10 cellular contexts compared by ENCODE assay signal in genomic region chr15:80234883-80235282, GRCh38. TPM values are rescaled to one million over a fixed set of nuclear protein-coding genes. Genes with fewer than 3 reads are reported as not detected.
A peak's percentile ranks its signal among the peaks of the same experiment; 100 is the strongest.
DNase-seq lines count a peak whose midpoint lies in the region; ATAC-seq, FAIRE-seq and TF ChIP-seq lines count a peak whose summit lies in the region.
"Had no signal": no experiment of that assay in that cellular context is flagged by ENCODE, and none has a peak within 500 bp of the region (broad histone marks: within the 10 kb centered on the region; RNA-seq: fewer than 3 reads in every experiment).

No MANE protein-coding gene starts in this region.

- ATAC-seq in heart right ventricle (no peak), HepG2 (peak; percentile 78), upper lobe of right lung (peak; percentile 76), GM19351 (IDR thresholded peaks at IDR 0.05; ENCODE audit: unreplicated experiment) (no peak)
- no peak for ATAC-seq in activated naive CD8-positive, alpha-beta T cell treated with anti-CD3 and anti-CD28 coated beads, Interleukin-2, amount 10 ng/mL, durations not matched to agents 7 days and 5 days (ENCODE audit: low read depth)

- H3F3A ChIP-seq in PC-9 (ENCODE audit: insufficient read depth, low read depth): no peaks in the 10 kb centered on the region

- no peak overlapping the region for H3K4me2 ChIP-seq in PC-9
- H3K4me2 ChIP-seq in HepG2 (ENCODE audit: low read depth, low read length): no peak overlapping the region

- no peak overlapping the region for H3K27ac Mint-ChIP-seq in activated naive CD8-positive, alpha-beta T cell treated with anti-CD3 and anti-CD28 coated beads, Interleukin-2, amount 10 ng/mL, durations not matched to agents 7 days and 5 days

- TF ChIP-seq CTCF in heart right ventricle (IDR thresholded peaks at IDR 0.05) (peak in 7 of 9 donors; percentile 16 to 48 (median 25)), PC-9 (conservative IDR thresholded peaks at IDR 0.05) (peak; percentile 66), HepG2 (CRISPR knock-in tag; IDR thresholded peaks at IDR 0.05) (peak; percentile 74), upper lobe of right lung (IDR thresholded peaks at IDR 0.05) (peak; percentile 43)

- in situ Hi-C loops in HepG2 (cut with HindIII; ENCODE audit: extremely low pct_ligation_motif_present, low pct_unique_long_range_greater_than_20kb): no loop called here

- no peaks in the 10 kb centered on the region for H3K36me3 Mint-ChIP-seq in activated naive CD8-positive, alpha-beta T cell treated with anti-CD3 and anti-CD28 coated beads, Interleukin-2, amount 10 ng/mL, durations not matched to agents 7 days and 5 days

- TF ChIP-seq EP300 in HepG2 (IDR thresholded peaks at IDR 0.05; ENCODE audit: low read depth in 2 of 2, low read length in 2 of 2): no peak
- no peak for TF ChIP-seq EP300 in HepG2 (CRISPR knock-in tag; IDR thresholded peaks at IDR 0.05; ENCODE audit: borderline replicate concordance)

- intact Hi-C loops in heart right ventricle (cut with DNase I) (no loop called here), cardiac septum (cut with DNase I) (no loop called here), PC-9 (cut with micrococcal nuclease; ENCODE audit: unreplicated experiment) (no loop called here), HepG2 (cut with micrococcal nuclease; ENCODE audit: unreplicated experiment) (no loop called here), upper lobe of right lung (cut with DNase I) (no loop called here)

- TF ChIP-seq POLR2A in HepG2 (IDR thresholded peaks at IDR 0.05; ENCODE audit: insufficient read depth in 1 of 2, low read depth in 2 of 2, low read length in 2 of 2): no peak

- H3K27ac ChIP-seq in heart right ventricle: no peak overlapping the region
- H3K27ac ChIP-seq in PC-9: no peak overlapping the region
- no peak overlapping the region for H3K27ac ChIP-seq in HepG2 (ENCODE audit: extremely low read length, insufficient read depth, low read length)
- no peak overlapping the region for H3K27ac ChIP-seq in upper lobe of right lung

- POLR2A ChIA-PET in PC-9 (lab: Charles Lee; ENCODE audit: unreplicated experiment): no interaction called here
- POLR2A ChIA-PET in activated naive CD8-positive, alpha-beta T cell treated with anti-CD3 and anti-CD28 coated beads, Interleukin-2, amount 10 ng/mL, durations not matched to agents 7 days and 5 days (lab: Charles Lee): no interaction called here
- POLR2A ChIA-PET in HepG2 (lab: Yijun Ruan, JAX): no interaction called here

- TF ChIP-seq RAD21 in HepG2 (CRISPR knock-in tag; IDR thresholded peaks at IDR 0.05): peak; percentile 30; the same call in 1 of the 2 replicates

- BruUV-seq in PC-9 (replicated peaks; lab: Mats Ljungman, UMichigan) (no TSS peak), HepG2 (replicated peaks; lab: Mats Ljungman, UMichigan) (no TSS peak)

- H3K9me2 ChIP-seq in PC-9 (ENCODE audit: insufficient read depth): no peaks in the 10 kb centered on the region

- no peak for FAIRE-seq in HepG2 (lab: Jason Lieb, UNC)

- H3K36me3 ChIP-seq in heart right ventricle: no peaks in the 10 kb centered on the region
- H3K36me3 ChIP-seq in PC-9 (ENCODE audit: low read depth): no peaks in the 10 kb centered on the region
- no peaks in the 10 kb centered on the region for H3K36me3 ChIP-seq in HepG2 (replicated peaks in 1 of 2; ENCODE audit: control insufficient read depth in 1 of 2, insufficient read depth in 2 of 2, low read length in 2 of 2)
- no peaks in the 10 kb centered on the region for H3K36me3 ChIP-seq in upper lobe of right lung

- CTCF ChIA-PET in PC-9 (lab: Charles Lee) (interaction anchor here (0.6 kb wide), 1 partner anchor 15 kb away, joined by 5 read pairs; no protein-coding TSS in a partner anchor), HepG2 (lab: Yijun Ruan, JAX; ENCODE audit: low intra/inter-chr PET ratio, low total read pairs) (interaction anchor here (0.7 kb wide), 1 partner anchor 175 kb away, joined by 4 read pairs; no protein-coding TSS in a partner anchor)

- H3K27me3 ChIP-seq in heart right ventricle (peaks cover 0 to 48% (median 18%) of the 10 kb centered on the region in 7 donors), PC-9 (ENCODE audit: insufficient read depth, low read depth) (0 out of 2 replicates have a peak, but pooled peaks cover 4% of the 10 kb centered on the region), HepG2 (ENCODE audit: control insufficient read depth in 1 of 2, insufficient read depth in 2 of 2, low read length in 2 of 2) (no peaks in the 10 kb centered on the region), upper lobe of right lung (no peaks in the 10 kb centered on the region)

- no peaks in the 10 kb centered on the region for H3K9me3 Mint-ChIP-seq in activated naive CD8-positive, alpha-beta T cell treated with anti-CD3 and anti-CD28 coated beads, Interleukin-2, amount 10 ng/mL, durations not matched to agents 7 days and 5 days

- H3K27me3 Mint-ChIP-seq in activated naive CD8-positive, alpha-beta T cell treated with anti-CD3 and anti-CD28 coated beads, Interleukin-2, amount 10 ng/mL, durations not matched to agents 7 days and 5 days: peaks cover 15% of the 10 kb centered on the region

- H2AFZ ChIP-seq in PC-9 (no peak overlapping the region), HepG2 (ENCODE audit: low read length) (no peak overlapping the region)

- WGBS in heart right ventricle, 2 donors: 58 to 61% methylated on average over 4 of the region's 4 CpGs
- WGBS in HepG2 (ENCODE audit: low lambda C conversion rate): 13% methylated on average over 1 of the region's 4 CpGs

- H3K9ac ChIP-seq in HepG2 (ENCODE audit: insufficient read depth, low read depth, low read length): no peak overlapping the region

- H3K79me2 ChIP-seq in PC-9 (ENCODE audit: low read depth) (no peaks in the 10 kb centered on the region), HepG2 (ENCODE audit: insufficient read depth, low read length) (no peaks in the 10 kb centered on the region)

- no peak for DNase-seq in heart right ventricle
- no peak for DNase-seq in cardiac septum (ENCODE audit: low spot score)
- DNase-seq in PC-9: peak; percentile 12 to 36
- peak; percentile 48 for DNase-seq in activated naive CD8-positive, alpha-beta T cell treated with anti-CD3 and anti-CD28 coated beads, Interleukin-2, amount 10 ng/mL, durations not matched to agents 7 days and 5 days
- no peak for DNase-seq in HepG2 (ENCODE audit: low spot score)
- DNase-seq in upper lobe of right lung: no peak
- DNase-seq in NCI-H1092 treated with DMSO at 0.1 percent for 48 hours (lab: John Stamatoyannopoulos, UW): no peak

- H4K20me1 ChIP-seq in PC-9 (ENCODE audit: insufficient read depth) (no peaks in the 10 kb centered on the region), HepG2 (ENCODE audit: insufficient read depth, low read length) (no peaks in the 10 kb centered on the region)

- no peak overlapping the region for H3K4me3 ChIP-seq in heart right ventricle
- H3K4me3 ChIP-seq in PC-9: no peak overlapping the region
- H3K4me3 ChIP-seq in HepG2 (replicated peaks in 1 of 3; ENCODE audit: insufficient read depth in 1 of 3, low read depth in 2 of 3, low read length in 3 of 3): no peak overlapping the region
- no peak overlapping the region for H3K4me3 ChIP-seq in upper lobe of right lung

- H3K4me1 Mint-ChIP-seq in activated naive CD8-positive, alpha-beta T cell treated with anti-CD3 and anti-CD28 coated beads, Interleukin-2, amount 10 ng/mL, durations not matched to agents 7 days and 5 days: no peaks in the 10 kb centered on the region

- no peaks in the 10 kb centered on the region for H3K4me1 ChIP-seq in heart right ventricle
- H3K4me1 ChIP-seq in PC-9 (replicated peaks; ENCODE audit: insufficient read depth): no peaks in the 10 kb centered on the region
- no peaks in the 10 kb centered on the region for H3K4me1 ChIP-seq in HepG2 (ENCODE audit: insufficient read depth, low read length)
- no peaks in the 10 kb centered on the region for H3K4me1 ChIP-seq in upper lobe of right lung

- H3K9me3 ChIP-seq in heart right ventricle: no peaks in the 10 kb centered on the region
- no peaks in the 10 kb centered on the region for H3K9me3 ChIP-seq in PC-9 (ENCODE audit: insufficient read depth, low read depth)
- H3K9me3 ChIP-seq in HepG2 (ENCODE audit: low read length): no peaks in the 10 kb centered on the region
- no peaks in the 10 kb centered on the region for H3K9me3 ChIP-seq in upper lobe of right lung

- H3K4me3 Mint-ChIP-seq in activated naive CD8-positive, alpha-beta T cell treated with anti-CD3 and anti-CD28 coated beads, Interleukin-2, amount 10 ng/mL, durations not matched to agents 7 days and 5 days: no peak overlapping the region

TF ChIP-seq in HepG2, 621 proteins besides CTCF, POLR2A, EP300 and RAD21 (continues in another document):
- TF ChIP-seq ZNF768 (CRISPR knock-in tag; IDR thresholded peaks at IDR 0.05): peak; percentile 94
- TF ChIP-seq STAG1 (CRISPR knock-in tag; IDR thresholded peaks at IDR 0.05): peak; percentile 68

RNA-seq across cellular contexts. Expression of gene CTXND1, which starts 17.1 kb away (rescaled TPM):
- total RNA-seq in heart right ventricle: 1 to 10 TPM in 7 of 10 donors, under 1 TPM in 3; 0.11 to 8.3 (median 2.2) TPM
- polyA plus RNA-seq in heart right ventricle: 1 to 10 TPM in 1 of 2 donors, under 1 TPM in 1; 0.80 to 1.8 TPM
- 5.6 TPM for total RNA-seq in cardiac septum
- total RNA-seq in PC-9 (2021): not detected in 2 replicates
- total RNA-seq in activated naive CD8-positive, alpha-beta T cell treated with anti-CD3 and anti-CD28 coated beads, Interleukin-2, amount 10 ng/mL, durations not matched to agents 7 days and 5 days: not detected
- 2.1 and 2.5 TPM in 2 replicates for total RNA-seq in HepG2 (2016; rRNA removed; fragmentation: Illumina TruSeq; extraction: Trizol)
- 4.1 TPM in 2 replicates for total RNA-seq in HepG2 (2016; cell fraction: cytosol; rRNA removed; fragmentation: Illumina TruSeq; extraction: Trizol; ENCODE audit: low read depth)
- total RNA-seq in HepG2 (2016; cell fraction: insoluble cytoplasmic fraction; rRNA removed; fragmentation: Illumina TruSeq; extraction: Trizol): 1.9 and 2.3 TPM in 2 replicates
- 6.4 TPM in 2 replicates for total RNA-seq in HepG2 (2016; cell fraction: membrane; rRNA removed; fragmentation: Illumina TruSeq; extraction: Trizol)
- total RNA-seq in HepG2 (2016; cell fraction: nucleus; rRNA removed; fragmentation: Illumina TruSeq; extraction: Trizol): 1.4 and 1.7 TPM in 2 replicates
- polyA plus RNA-seq in HepG2 (2011; rRNA removed): 0.91 and 1.2 TPM in 2 replicates
- polyA plus RNA-seq in HepG2 (2011; cell fraction: cytosol; rRNA removed): 0.81 and 1.0 TPM in 2 replicates
- polyA plus RNA-seq in HepG2 (2011; cell fraction: nucleus; rRNA removed): 0.52 and 0.61 TPM in 2 replicates
- polyA plus RNA-seq in HepG2 (2012): 0.36 and 0.52 TPM in 2 replicates
- 5.6 and 6.2 TPM in 2 replicates for polyA plus RNA-seq in HepG2 (2016; cell fraction: cytosol; fragmentation: Illumina TruSeq; extraction: Trizol; ENCODE audit: low read depth)
- polyA plus RNA-seq in HepG2 (2016; cell fraction: insoluble cytoplasmic fraction; fragmentation: Illumina TruSeq; extraction: Trizol; ENCODE audit: low read depth): 3.3 and 4.1 TPM in 2 replicates
- polyA plus RNA-seq in HepG2 (2016; cell fraction: membrane; fragmentation: Illumina TruSeq; extraction: Trizol; ENCODE audit: low read depth): 8.7 and 9.1 TPM in 2 replicates
- 3.4 and 3.5 TPM in 2 replicates for polyA plus RNA-seq in HepG2 (2016; cell fraction: nucleus; fragmentation: Illumina TruSeq; extraction: Trizol; ENCODE audit: insufficient read depth, low read depth)
- 1.6 TPM in 1 of 2 replicates, not detected in the other for polyA minus RNA-seq in HepG2 (2011; rRNA and poly(A)+ RNA removed; ENCODE audit: low replicate concordance)
- polyA minus RNA-seq in HepG2 (2011; cell fraction: cytosol; rRNA and poly(A)+ RNA removed): 0.79 and 1.1 TPM in 2 replicates
- polyA minus RNA-seq in HepG2 (2011; cell fraction: nucleus; rRNA and poly(A)+ RNA removed): 0.75 and 1.2 TPM in 2 replicates
- total RNA-seq in upper lobe of right lung: 1.9 TPM
- total RNA-seq: dermis microvascular lymphatic vessel endothelial cell, subcutaneous adipose tissue had no signal

Comparison
In these comparisons a context has a peak if more than half of its experiments do, and no peak if none do; other contexts are left out.
1. ATAC-seq: peak in HepG2 (single experiment) and upper lobe of right lung (single experiment); none in heart right ventricle (0 of 8), activated naive CD8-positive, alpha-beta T cell treated with anti-CD3 and anti-CD28 coated beads, Interleukin-2, amount 10 ng/mL, durations not matched to agents 7 days and 5 days (single experiment) and GM19351 (single experiment).
2. DNase-seq: peak in PC-9 (2 of 2) and activated naive CD8-positive, alpha-beta T cell treated with anti-CD3 and anti-CD28 coated beads, Interleukin-2, amount 10 ng/mL, durations not matched to agents 7 days and 5 days (single experiment); none in heart right ventricle (0 of 2), cardiac septum (single experiment), HepG2 (single experiment), upper lobe of right lung (single experiment) and NCI-H1092 treated with DMSO at 0.1 percent for 48 hours (single experiment).
3. Peak in every context shown above with its lines, with median percentiles within 50 percentile points of each other: CTCF ChIP-seq.